In genomic region chr12:78403136-78403535, GRCh38 we compare ENCODE assay signal across 15 cellular contexts.
DNase-seq lines count a peak whose midpoint lies in the region; ATAC-seq and TF ChIP-seq lines count a peak whose summit lies in the region.
"Had no signal": no experiment of that assay in that cellular context is flagged by ENCODE, and none has a peak within 500 bp of the region (broad histone marks: within the 10 kb centered on the region; RNA-seq: fewer than 3 reads in every experiment).

No MANE protein-coding gene starts in this region.

- no peak overlapping the region for H2BK12ac ChIP-seq in neuronal stem cell (ENCODE audit: low read length)

- H3K27me3 ChIP-seq in neuronal stem cell (ENCODE audit: control insufficient read depth in 3 of 3, insufficient read depth in 3 of 3, low read depth in 1 of 3, low read length in 3 of 3): no peaks in the 10 kb centered on the region

- no peak overlapping the region for H3K23ac ChIP-seq in neuronal stem cell (ENCODE audit: low read depth, low read length, poor library complexity)

- H3K14ac ChIP-seq in neuronal stem cell (ENCODE audit: low read length): no peak overlapping the region

- no peak overlapping the region for H4K91ac ChIP-seq in neuronal stem cell (ENCODE audit: low read depth, low read length, poor library complexity)

- H3K9ac ChIP-seq in neuronal stem cell (ENCODE audit: low read depth, low read length, poor library complexity): no peak overlapping the region

- no peaks in the 10 kb centered on the region for H3K9me3 ChIP-seq in neuronal stem cell (replicated peaks in 1 of 2; ENCODE audit: control insufficient read depth in 2 of 2, insufficient read depth in 1 of 2, low read depth in 1 of 2, low read length in 2 of 2)

- H2BK5ac ChIP-seq in neuronal stem cell (ENCODE audit: low read length): no peak overlapping the region

- H3K4me3 ChIP-seq in neuronal stem cell (ENCODE audit: low read length in 2 of 2): no peak overlapping the region
- H3K4me3 ChIP-seq: SK-N-MC had no signal

- H3K27ac ChIP-seq in neuronal stem cell (replicated peaks; ENCODE audit: low read length): no peak overlapping the region
- H3K27ac ChIP-seq: SK-N-MC had no signal

- H4K8ac ChIP-seq in neuronal stem cell (ENCODE audit: low read depth, low read length): no peak overlapping the region

- peaks cover 0 to 2% of the 10 kb centered on the region in 2 donors for H3K4me1 ChIP-seq in neuronal stem cell (ENCODE audit: control insufficient read depth in 2 of 2, insufficient read depth in 1 of 2, low read depth in 1 of 2, low read length in 2 of 2)

- H3K4ac ChIP-seq in neuronal stem cell (ENCODE audit: low read length): no peak overlapping the region

- H3K18ac ChIP-seq in neuronal stem cell (ENCODE audit: low read length): no peak overlapping the region

- DNase-seq in G401 (ENCODE audit: low spot score): peak; percentile 66
- peak; percentile 52 for DNase-seq in NCI-H2227 treated with DMSO at 0.1 percent for 48 hours (lab: John Stamatoyannopoulos, UW)
- peak; percentile 32 for DNase-seq in cerebellum (ENCODE audit: low spot score)
- no peak for DNase-seq in neuronal stem cell (ENCODE audit: low spot score)
- DNase-seq in NAMALWA (ENCODE audit: low spot score): no peak
- no peak for DNase-seq in GM10266 (ENCODE audit: extremely low spot score)
- DNase-seq: activated CD4-positive, alpha-beta T cell treated with anti-CD3 and anti-CD28 coated beads, Interleukin-2, amount 10 ng/mL, durations not matched to agents 7 days and 5 days; activated naive CD4-positive, alpha-beta T cell treated with anti-CD3 and anti-CD28 coated beads, Interleukin-2, amount 10 ng/mL, durations not matched to agents 7 days and 5 days; effector memory CD8-positive, alpha-beta T cell; stimulated activated CD4-positive, alpha-beta T cell treated with anti-CD3 and anti-CD28 coated beads, Interleukin-2, amount 100 ng/mL, for 24 hours; stimulated activated naive CD8-positive, alpha-beta T cell treated with anti-CD3 and anti-CD28 coated beads, Interleukin-15, amount 100 ng/mL, for 72 hours had no signal

- TF ChIP-seq CTCF in GM10266 (IDR thresholded peaks at IDR 0.05; ENCODE audit: control insufficient read depth, insufficient read depth, low read depth, missing control alignments): no peak

- ATAC-seq in GM19397 (IDR thresholded peaks at IDR 0.05; ENCODE audit: unreplicated experiment) (no peak), HG03432 (IDR thresholded peaks at IDR 0.05; ENCODE audit: unreplicated experiment) (no peak)
- ATAC-seq: effector memory CD8-positive, alpha-beta T cell; natural killer cell treated with Interleukin-12 subunit alpha and Interleukin-12 subunit beta and Interleukin-15 and Interleukin-18, amount 100 ng/mL, for 72 hours; stimulated activated naive CD8-positive, alpha-beta T cell treated with anti-CD3 and anti-CD28 coated beads, Interleukin-15, amount 100 ng/mL, for 72 hours had no signal

- H3K36me3 ChIP-seq in neuronal stem cell (replicated peaks in 1 of 2; ENCODE audit: control insufficient read depth in 2 of 2, insufficient read depth in 2 of 2, low read length in 2 of 2): no peaks in the 10 kb centered on the region

- no CpG with 5 or more reads among the region's 1 CpG for WGBS in neuronal stem cell (ENCODE audit: extremely low coverage in 2 of 2, insufficient read length in 2 of 2, insufficient replicate concordance in 1 of 2), 2 donors

- H2AFZ ChIP-seq in neuronal stem cell (ENCODE audit: low read length): peak overlapping the region; percentile 32

- H2BK120ac ChIP-seq in neuronal stem cell (ENCODE audit: low read depth, low read length): no peak overlapping the region

- no peaks in the 10 kb centered on the region for H3K79me1 ChIP-seq in neuronal stem cell (ENCODE audit: low read depth, low read length)

- no peak overlapping the region for H2AK5ac ChIP-seq in neuronal stem cell (ENCODE audit: low read depth, low read length)

- H2BK15ac ChIP-seq in neuronal stem cell (ENCODE audit: low read length): no peak overlapping the region

- H3K4me2 ChIP-seq in neuronal stem cell (ENCODE audit: insufficient read depth, low read length, poor library complexity, severe bottlenecking): no peak overlapping the region

- in situ Hi-C loops in G401 (cut with HindIII; ENCODE audit: low sequenced_read_pairs): no loop called here

Comparison
In these comparisons a context has a peak if more than half of its experiments do, and no peak if none do; other contexts are left out.
1. DNase-seq: peak in G401 (single experiment), NCI-H2227 treated with DMSO at 0.1 percent for 48 hours (single experiment) and cerebellum (single experiment); none in neuronal stem cell (single experiment), NAMALWA (single experiment) and GM10266 (single experiment).